In genomic region chr13:75219479-75220237, GRCh38 we compare ENCODE assay signal across 8 cellular contexts.
DNase-seq lines count a peak whose midpoint lies in the region; ATAC-seq and TF ChIP-seq lines count a peak whose summit lies in the region.

No MANE protein-coding gene starts in this region.

- no peak overlapping the region for H3K27ac ChIP-seq in colonic mucosa

- H3K4me1 ChIP-seq in colonic mucosa: no peaks in the 10 kb centered on the region

- ATAC-seq in GM18873 (IDR thresholded peaks at IDR 0.05; ENCODE audit: low FRiP score, unreplicated experiment): peak; percentile 90
- peak; percentile 92 for ATAC-seq in HG03108 (IDR thresholded peaks at IDR 0.05; ENCODE audit: unreplicated experiment)

- intact Hi-C loops in colonic mucosa (cut with DNase I): loop anchor here (5.0 kb wide), 2 partner anchors 1382 to 1467 kb away; no protein-coding TSS in a partner anchor

- H3K4me3 ChIP-seq in colonic mucosa: peak overlapping the region; percentile 8

- peak; percentile 92 for TF ChIP-seq CTCF in colonic mucosa (IDR thresholded peaks at IDR 0.05)

- H3K27me3 ChIP-seq in colonic mucosa: no peaks in the 10 kb centered on the region

- DNase-seq in AG20443 (ENCODE audit: low spot score): peak; percentile 92
- peak; percentile 86 for DNase-seq in NCI-H345 (lab: John Stamatoyannopoulos, UW)
- peak; percentile 81 to 85 for DNase-seq in activated CD4-positive, alpha-beta T cell treated with anti-CD3 and anti-CD28 coated beads for 4 hours
- peak; percentile 84 for DNase-seq in colonic mucosa
- peak; percentile 87 for DNase-seq in left kidney (ENCODE audit: low read depth, low spot score)
- peak; percentile 88 for DNase-seq in stimulated activated CD4-positive, alpha-beta T cell treated with anti-CD3 and anti-CD28 coated beads, Interleukin-4, amount 100 ng/mL, for 1 hour

- H3K9ac ChIP-seq in colonic mucosa (ENCODE audit: low read depth in 2 of 2, low read length in 2 of 2): no peak overlapping the region

- no peaks in the 10 kb centered on the region for H3K9me3 ChIP-seq in colonic mucosa

- H3K36me3 ChIP-seq in colonic mucosa: no peaks in the 10 kb centered on the region
